In the genomic region with DNA sequence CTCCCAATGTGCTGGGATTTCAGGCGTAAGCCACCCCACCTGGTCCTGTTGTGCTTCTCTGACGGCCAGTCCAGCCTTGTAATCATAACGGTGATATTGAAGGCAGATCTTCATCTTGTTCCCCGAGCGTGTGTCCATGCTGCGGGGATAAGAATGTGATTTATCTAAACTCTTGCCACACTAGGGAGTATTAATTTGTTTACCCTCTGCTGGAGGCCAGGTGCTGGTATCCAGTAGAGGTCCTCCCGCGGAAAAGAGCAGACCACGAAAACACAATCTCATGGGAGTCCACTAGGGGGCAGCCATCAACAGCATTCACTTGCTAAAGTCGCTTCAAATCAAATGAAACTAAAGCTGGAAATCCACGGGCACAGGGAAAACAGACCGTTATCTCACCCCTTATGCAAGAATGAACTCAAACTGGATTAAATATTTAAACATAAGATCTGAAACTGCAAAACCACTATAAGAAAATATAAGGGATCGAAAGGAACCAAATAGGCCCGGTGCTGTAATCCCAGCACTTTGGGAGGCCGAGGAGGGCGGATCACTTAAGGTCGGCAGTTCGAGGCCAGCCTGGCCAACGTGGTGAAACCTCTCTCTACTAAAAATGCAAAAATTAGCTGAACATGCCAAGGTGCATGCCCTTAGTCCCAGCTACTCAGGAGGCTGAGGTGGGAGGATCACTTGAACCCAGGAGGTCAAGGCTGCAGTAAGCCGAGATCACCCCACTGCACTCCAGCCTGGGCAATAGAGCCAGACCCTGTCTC, we compare ENCODE assay signal across 8 cellular contexts. TPM values are rescaled to one million over a fixed set of nuclear protein-coding genes. Genes with fewer than 3 reads are reported as not detected.
DNase-seq lines count a peak whose midpoint lies in the region; ATAC-seq and TF ChIP-seq lines count a peak whose summit lies in the region.

No MANE protein-coding gene starts in this region.

- ATAC-seq in stimulated activated naive CD8-positive, alpha-beta T cell treated with anti-CD3 and anti-CD28 coated beads, Interleukin-15, Interleukin-2, amounts not matched to agents 100 U/mL and 50 U/mL, for 24 hours: peak; percentile 43
- ATAC-seq in GM21390 (IDR thresholded peaks at IDR 0.05; ENCODE audit: unreplicated experiment): no peak

- H3K79me2 ChIP-seq in neural cell (replicated peaks; ENCODE audit: insufficient read depth, low read length): no peaks in the 10 kb centered on the region

- peaks cover 16% of the 10 kb centered on the region for H3K4me1 Mint-ChIP-seq in activated T-helper 1 cell treated with anti-CD3 and anti-CD28 coated beads, Interleukin-12 subunit alpha, Interleukin-12 subunit beta, Interleukin-2, Interleukin-4 antibody, amounts not matched to agents 30 ng/mL and 10 ng/mL and 1 ng/mL, durations not matched to agents 14 hours and 24 hours and 36 hours (ENCODE audit: low read depth)

- intact Hi-C loops in activated T-helper 1 cell treated with anti-CD3 and anti-CD28 coated beads, Interleukin-12 subunit alpha, Interleukin-12 subunit beta, Interleukin-2, Interleukin-4 antibody, amounts not matched to agents 30 ng/mL and 10 ng/mL and 1 ng/mL, durations not matched to agents 14 hours and 24 hours and 36 hours (cut with micrococcal nuclease): loop anchor here (1.0 to 5.0 kb wide), 3 partner anchors 22 to 285 kb away; a partner anchor contains a TSS

- CTCF ChIA-PET in RWPE1 (lab: Yijun Ruan, JAX): interaction anchor here (0.6 to 1.3 kb wide), 20 partner anchors 10 to 711 kb away, joined by 3 to 9 read pairs (median 4); a partner anchor contains a TSS

- no peaks in the 10 kb centered on the region for H3K36me3 ChIP-seq in neural cell (ENCODE audit: insufficient read depth, low read length)

- H3K36me3 Mint-ChIP-seq in activated T-helper 1 cell treated with anti-CD3 and anti-CD28 coated beads, Interleukin-12 subunit alpha, Interleukin-12 subunit beta, Interleukin-2, Interleukin-4 antibody, amounts not matched to agents 30 ng/mL and 10 ng/mL and 1 ng/mL, durations not matched to agents 14 hours and 24 hours and 36 hours (ENCODE audit: low read depth): no peaks in the 10 kb centered on the region

- POLR2A ChIA-PET in RWPE1 (lab: Yijun Ruan, JAX; ENCODE audit: low non-redundant PET): no interaction called here

- TF ChIP-seq RAD21 in neural cell (conservative IDR thresholded peaks at IDR 0.05): peak; percentile 86

- no peaks in the 10 kb centered on the region for H3K9me3 Mint-ChIP-seq in activated T-helper 1 cell treated with anti-CD3 and anti-CD28 coated beads, Interleukin-12 subunit alpha, Interleukin-12 subunit beta, Interleukin-2, Interleukin-4 antibody, amounts not matched to agents 30 ng/mL and 10 ng/mL and 1 ng/mL, durations not matched to agents 14 hours and 24 hours and 36 hours

- peaks cover 9% of the 10 kb centered on the region for H3K27me3 Mint-ChIP-seq in activated T-helper 1 cell treated with anti-CD3 and anti-CD28 coated beads, Interleukin-12 subunit alpha, Interleukin-12 subunit beta, Interleukin-2, Interleukin-4 antibody, amounts not matched to agents 30 ng/mL and 10 ng/mL and 1 ng/mL, durations not matched to agents 14 hours and 24 hours and 36 hours (ENCODE audit: insufficient read depth)

- TF ChIP-seq EP300 in neural cell (conservative IDR thresholded peaks at IDR 0.05; ENCODE audit: poor library complexity, severe bottlenecking): no peak

- H3F3A ChIP-seq in neural cell (ENCODE audit: insufficient read depth, low read length, poor library complexity, severe bottlenecking): no peaks in the 10 kb centered on the region

- peak overlapping the region; percentile 25 for H3K27ac ChIP-seq in RWPE1
- H3K27ac ChIP-seq in neural cell (ENCODE audit: low read length): no peak overlapping the region

- TF ChIP-seq CTCF in LNCaP clone FGC (IDR thresholded peaks at IDR 0.05; ENCODE audit: control insufficient read depth, extremely low read depth, insufficient read depth): peak; percentile 84
- peak; percentile 91 for TF ChIP-seq CTCF in RWPE1 (conservative IDR thresholded peaks at IDR 0.05; ENCODE audit: low read depth)
- TF ChIP-seq CTCF in fibroblast of mammary gland (conservative IDR thresholded peaks at IDR 0.05; ENCODE audit: control insufficient read depth, insufficient read depth, low read depth, low read length): peak; percentile 96
- TF ChIP-seq CTCF in neural cell (IDR thresholded peaks at IDR 0.05; ENCODE audit: poor library complexity, severe bottlenecking): peak; percentile 91

- no peak overlapping the region for H2AFZ ChIP-seq in neural cell (ENCODE audit: low read depth, low read length)

- DNase-seq in DMS114 treated with DMSO at 0.1 percent for 48 hours (lab: John Stamatoyannopoulos, UW; ENCODE audit: unreplicated experiment) (peak; percentile 81), LNCaP clone FGC (ENCODE audit: low read depth) (peak; percentile 77), RWPE1 (ENCODE audit: low spot score) (peak; percentile 71), fibroblast of mammary gland (ENCODE audit: low read depth) (peak; percentile 88)
- peak; percentile 62 for DNase-seq in activated T-helper 1 cell treated with anti-CD3 and anti-CD28 coated beads, Interleukin-12 subunit alpha, Interleukin-12 subunit beta, Interleukin-2, Interleukin-4 antibody, amounts not matched to agents 30 ng/mL and 10 ng/mL and 1 ng/mL, durations not matched to agents 14 hours and 24 hours and 36 hours (ENCODE audit: low spot score)
- peak; percentile 76 for DNase-seq in stimulated activated naive CD8-positive, alpha-beta T cell treated with anti-CD3 and anti-CD28 coated beads, Interleukin-15, Interleukin-2, amounts not matched to agents 100 U/mL and 50 U/mL, for 24 hours

- H3K9me3 ChIP-seq in neural cell (ENCODE audit: low read length): no peaks in the 10 kb centered on the region

- H3K27ac Mint-ChIP-seq in activated T-helper 1 cell treated with anti-CD3 and anti-CD28 coated beads, Interleukin-12 subunit alpha, Interleukin-12 subunit beta, Interleukin-2, Interleukin-4 antibody, amounts not matched to agents 30 ng/mL and 10 ng/mL and 1 ng/mL, durations not matched to agents 14 hours and 24 hours and 36 hours: no peak overlapping the region

- H4K20me1 ChIP-seq in neural cell (ENCODE audit: insufficient read depth): no peaks in the 10 kb centered on the region

- no peak overlapping the region for H3K9ac ChIP-seq in neural cell (ENCODE audit: low read length)

- H3K4me2 ChIP-seq in neural cell (ENCODE audit: low read length): no peak overlapping the region

- H3K9me2 ChIP-seq in neural cell (ENCODE audit: insufficient read depth, low read length): no peaks in the 10 kb centered on the region

- no peak overlapping the region for H3K4me3 ChIP-seq in LNCaP clone FGC (ENCODE audit: low read depth, low read length)
- peak overlapping the region; percentile 30 for H3K4me3 ChIP-seq in fibroblast of mammary gland (ENCODE audit: control insufficient read depth, low read depth, low read length)
- H3K4me3 ChIP-seq in neural cell (ENCODE audit: low read length): no peak overlapping the region

- H3K4me3 Mint-ChIP-seq in activated T-helper 1 cell treated with anti-CD3 and anti-CD28 coated beads, Interleukin-12 subunit alpha, Interleukin-12 subunit beta, Interleukin-2, Interleukin-4 antibody, amounts not matched to agents 30 ng/mL and 10 ng/mL and 1 ng/mL, durations not matched to agents 14 hours and 24 hours and 36 hours: no peak overlapping the region

- H3K27me3 ChIP-seq in neural cell (ENCODE audit: insufficient read depth, low read depth, low read length): no peaks in the 10 kb centered on the region

TF ChIP-seq in neural cell, 6 proteins besides CTCF, POLR2A, EP300 and RAD21:
- TF ChIP-seq SMC3 (conservative IDR thresholded peaks at IDR 0.05; ENCODE audit: poor library complexity): peak; percentile 84
- TF ChIP-seq POLR2AphosphoS5 (IDR thresholded peaks at IDR 0.05): no peak
- no peak for TF ChIP-seq MXI1 (conservative IDR thresholded peaks at IDR 0.05; ENCODE audit: poor library complexity, severe bottlenecking)

RNA-seq across cellular contexts. Expression of a gene that starts 22.3 kb away (rescaled TPM):
- total RNA-seq in activated T-helper 1 cell treated with anti-CD3 and anti-CD28 coated beads, Interleukin-12 subunit alpha, Interleukin-12 subunit beta, Interleukin-2, Interleukin-4 antibody, amounts not matched to agents 30 ng/mL and 10 ng/mL and 1 ng/mL, durations not matched to agents 14 hours and 24 hours and 36 hours: 67.0 and 68.4 TPM in 2 replicates
- 75.5 and 95.4 TPM in 2 replicates for polyA plus RNA-seq in neural cell
- 76.7 and 103 TPM in 2 replicates for polyA minus RNA-seq in neural cell
